Comparison of ENCODE assay signal across 8 cellular contexts in the genomic region with DNA sequence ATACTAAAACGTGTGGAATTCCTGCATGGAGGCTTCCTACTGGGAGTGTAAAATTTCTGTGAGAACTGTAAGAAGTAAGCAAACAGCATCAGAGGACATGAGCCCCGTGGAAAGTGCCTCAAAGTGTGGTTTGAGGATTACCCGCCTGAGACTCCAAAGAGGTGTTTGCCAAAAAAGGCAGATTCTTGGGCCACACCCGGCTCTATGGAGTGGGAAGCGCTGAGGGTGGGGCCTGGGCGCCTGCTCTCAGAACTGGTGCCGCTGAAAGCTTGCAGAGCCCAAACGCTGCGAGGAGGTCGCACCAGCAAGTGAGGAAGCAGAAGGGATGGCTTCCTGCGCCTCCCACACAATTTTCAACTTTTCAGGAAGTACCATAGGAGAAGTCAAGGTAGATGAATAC. TPM values are rescaled to one million over a fixed set of nuclear protein-coding genes. Genes with fewer than 3 reads are reported as not detected.
A peak's percentile ranks its signal among the peaks of the same experiment; 100 is the strongest.
DNase-seq lines count a peak whose midpoint lies in the region; ATAC-seq and TF ChIP-seq lines count a peak whose summit lies in the region.

No MANE protein-coding gene starts in this region.

- H3F3A ChIP-seq in SU-DHL-6 (ENCODE audit: insufficient read depth): no peaks in the 10 kb centered on the region

- peaks cover 4% of the 10 kb centered on the region for H3K36me3 Mint-ChIP-seq in endothelial cell (ENCODE audit: low read depth, unreplicated experiment)

- H3K27me3 ChIP-seq in SU-DHL-6 (ENCODE audit: low read length) (no peaks in the 10 kb centered on the region), ovary (no peaks in the 10 kb centered on the region)

- peaks cover 44% of the 10 kb centered on the region for H3K4me1 Mint-ChIP-seq in endothelial cell (ENCODE audit: unreplicated experiment)

- H3K4me3 ChIP-seq in SU-DHL-6 (ENCODE audit: insufficient read depth, low read length, poor library complexity, severe bottlenecking) (no peak overlapping the region), ovary (no peak overlapping the region)

- no peak overlapping the region for H3K27ac ChIP-seq in SU-DHL-6 (ENCODE audit: low read depth, low read length)
- peak overlapping the region; percentile 15 to 69 for H3K27ac ChIP-seq in ovary

- 43 to 70% (median 66%) methylated on average over 11 of the region's 11 CpGs for WGBS in ovary, 3 donors

- ATAC-seq in GM18498 (IDR thresholded peaks at IDR 0.05; ENCODE audit: unreplicated experiment): no peak
- no peak for ATAC-seq in GM19455 (IDR thresholded peaks at IDR 0.05; ENCODE audit: unreplicated experiment)
- ATAC-seq in GM21390 (IDR thresholded peaks at IDR 0.05; ENCODE audit: unreplicated experiment): no peak

- intact Hi-C loops in ovary (cut with DNase I): loop anchor here (2.0 to 10.0 kb wide), 6 partner anchors 90 to 283 kb away; a partner anchor contains a TSS

- no peak for TF ChIP-seq POLR2A in ovary (IDR thresholded peaks at IDR 0.05)

- H3K79me2 ChIP-seq in SU-DHL-6 (ENCODE audit: insufficient read depth, low read length): no peaks in the 10 kb centered on the region

- H3K9me3 ChIP-seq in ES-I3 (ENCODE audit: control insufficient read depth, insufficient read depth, low read length) (no peaks in the 10 kb centered on the region), SU-DHL-6 (ENCODE audit: insufficient read depth, low read length) (no peaks in the 10 kb centered on the region), ovary (no peaks in the 10 kb centered on the region)

- H3K36me3 ChIP-seq in ES-I3 (ENCODE audit: insufficient read depth, low read length) (no peaks in the 10 kb centered on the region), SU-DHL-6 (ENCODE audit: low read length) (no peaks in the 10 kb centered on the region), ovary (no peaks in the 10 kb centered on the region)

- peak overlapping the region; percentile 67 for H3K27ac Mint-ChIP-seq in endothelial cell (ENCODE audit: unreplicated experiment)

- no peaks in the 10 kb centered on the region for H3K9me3 Mint-ChIP-seq in endothelial cell (ENCODE audit: unreplicated experiment)

- H3K27me3 Mint-ChIP-seq in endothelial cell (ENCODE audit: unreplicated experiment): peaks cover 8% of the 10 kb centered on the region

- TF ChIP-seq CTCF in SU-DHL-6 (IDR thresholded peaks at IDR 0.05; ENCODE audit: insufficient read depth, low read length, poor library complexity, severe bottlenecking) (no peak), endothelial cell (IDR thresholded peaks at IDR 0.05; ENCODE audit: unreplicated experiment) (no peak), ovary (IDR thresholded peaks at IDR 0.05) (no peak)

- DNase-seq in endothelial cell (ENCODE audit: low spot score): no peak
- peak; percentile 47 to 71 (median 59) for DNase-seq in ovary
- DNase-seq in superior temporal gyrus (ENCODE audit: extremely low spot score): no peak

- peaks cover 4% of the 10 kb centered on the region for H3K4me1 ChIP-seq in ES-I3 (ENCODE audit: insufficient read depth, low read length)
- no peaks in the 10 kb centered on the region for H3K4me1 ChIP-seq in ovary (ENCODE audit: insufficient read depth)

- H2AFZ ChIP-seq in SU-DHL-6 (ENCODE audit: low read depth, low read length, severe bottlenecking): peak overlapping the region; percentile 98

- no peak for TF ChIP-seq EP300 in ovary (IDR thresholded peaks at IDR 0.05)

- H3K9ac ChIP-seq in ES-I3 (ENCODE audit: low read depth, low read length): peak overlapping the region; percentile 28; the same call in 1 of the 2 replicates
- peak overlapping the region; percentile 38 for H3K9ac ChIP-seq in SU-DHL-6 (ENCODE audit: low read length)

- H4K20me1 ChIP-seq in SU-DHL-6 (ENCODE audit: low read depth, low read length): no peaks in the 10 kb centered on the region

- H3K4me3 Mint-ChIP-seq in endothelial cell (ENCODE audit: unreplicated experiment): no peak overlapping the region

- peak overlapping the region; percentile 54 for H3K4me2 ChIP-seq in SU-DHL-6 (ENCODE audit: low read depth, low read length, poor library complexity, severe bottlenecking)

- H3K9me2 ChIP-seq in SU-DHL-6 (replicated peaks; ENCODE audit: insufficient read depth, low read length): no peaks in the 10 kb centered on the region

RNA-seq across cellular contexts. Expression of a gene that starts 43.0 kb away (rescaled TPM):
- total RNA-seq in endothelial cell (ENCODE audit: unreplicated experiment): 19.8 TPM
- total RNA-seq in ovary: 10 to 100 TPM; 19.4 to 37.0 (median 27.1) TPM
- 10 to 100 TPM; 17.8 to 20.1 TPM for polyA plus RNA-seq in ovary

Comparison
In these comparisons a context has a peak if more than half of its experiments do, and no peak if none do; other contexts are left out.
1. DNase-seq: peak in ovary (5 of 5); none in endothelial cell (single experiment) and superior temporal gyrus (single experiment).